Comparison of ENCODE assay signal across 21 cellular contexts in genomic region chr1:200035956-200036615, GRCh38. TPM values are rescaled to one million over a fixed set of nuclear protein-coding genes. Genes with fewer than 3 reads are reported as not detected.
DNase-seq lines count a peak whose midpoint lies in the region; ATAC-seq and TF ChIP-seq lines count a peak whose summit lies in the region.
"Had no signal": no experiment of that assay in that cellular context is flagged by ENCODE, and none has a peak within 500 bp of the region (broad histone marks: within the 10 kb centered on the region; RNA-seq: fewer than 3 reads in every experiment).

No MANE protein-coding gene starts in this region.

- no peak for ATAC-seq in GM19035 (IDR thresholded peaks at IDR 0.05; ENCODE audit: unreplicated experiment)
- no peak for ATAC-seq in HG03442 (IDR thresholded peaks at IDR 0.05; ENCODE audit: unreplicated experiment)
- ATAC-seq: T-helper 17 cell had no signal

- H3K27ac ChIP-seq in neural cell (ENCODE audit: low read length): no peak overlapping the region
- H3K27ac ChIP-seq: skin epidermis, suprapubic skin had no signal

- H3K27me3 ChIP-seq in NT2/D1 (ENCODE audit: insufficient read depth, insufficient read length): peaks cover 97% of the 10 kb centered on the region
- peaks cover 99% of the 10 kb centered on the region for H3K27me3 ChIP-seq in neural cell (ENCODE audit: insufficient read depth, low read depth, low read length)

- no peak for TF ChIP-seq EP300 in neural cell (conservative IDR thresholded peaks at IDR 0.05; ENCODE audit: poor library complexity, severe bottlenecking)

- no peak overlapping the region for H3K4me2 ChIP-seq in neural cell (ENCODE audit: low read length)

- no peaks in the 10 kb centered on the region for H3K9me3 ChIP-seq in NT2/D1 (ENCODE audit: insufficient read depth, low read length)
- no peaks in the 10 kb centered on the region for H3K9me3 ChIP-seq in neural cell (ENCODE audit: low read length)
- H3K9me3 ChIP-seq: suprapubic skin had no signal

- H3K36me3 ChIP-seq in NT2/D1 (ENCODE audit: insufficient read depth, insufficient read length, low read length) (no peaks in the 10 kb centered on the region), neural cell (ENCODE audit: insufficient read depth, low read length) (no peaks in the 10 kb centered on the region)
- H3K36me3 ChIP-seq: suprapubic skin had no signal

- DNase-seq in ELF-1 (ENCODE audit: low read depth, low spot score) (peak; percentile 55), NT2/D1 (ENCODE audit: low read depth, low spot score) (no peak), HT-29 (ENCODE audit: low spot score) (no peak), NCI-H1105 (lab: John Stamatoyannopoulos, UW) (no peak)
- DNase-seq: activated CD8-positive, alpha-beta memory T cell treated with anti-CD3 and anti-CD28 coated beads for 24 hours; amniotic stem cell; central memory CD4-positive, alpha-beta T cell; HFFc6; NCI-H2029; NCI-H510A; SHP77; stimulated activated CD4-positive, alpha-beta T cell treated with anti-CD3 and anti-CD28 coated beads, Interleukin-4, amount 100 ng/mL, for 4 hours; stimulated activated CD8-positive, alpha-beta memory T cell treated with anti-CD3 and anti-CD28 coated beads, Interleukin-4, amount 100 ng/mL, for 48 hours; T-helper 17 cell had no signal

- H4K20me1 ChIP-seq in neural cell (ENCODE audit: insufficient read depth): no peaks in the 10 kb centered on the region

- peak overlapping the region; percentile 15 for H3K9ac ChIP-seq in NT2/D1 (ENCODE audit: insufficient read length, low read depth)
- no peak overlapping the region for H3K9ac ChIP-seq in neural cell (ENCODE audit: low read length)

- no peak overlapping the region for H2AFZ ChIP-seq in neural cell (ENCODE audit: low read depth, low read length)

- peak overlapping the region; percentile 43 for H3K4me3 ChIP-seq in NT2/D1 (ENCODE audit: insufficient read length, low read depth)
- peak overlapping the region; percentile 48 for H3K4me3 ChIP-seq in iPS-11a (ENCODE audit: low read depth, low read length)
- peak overlapping the region; percentile 45 for H3K4me3 ChIP-seq in neural cell (ENCODE audit: low read length)

- no peaks in the 10 kb centered on the region for H3F3A ChIP-seq in neural cell (ENCODE audit: insufficient read depth, low read length, poor library complexity, severe bottlenecking)

- H3K9me2 ChIP-seq in neural cell (ENCODE audit: insufficient read depth, low read length): no peaks in the 10 kb centered on the region

- peaks cover 16% of the 10 kb centered on the region for H3K4me1 ChIP-seq in NT2/D1 (ENCODE audit: insufficient read depth, insufficient read length)

- H3K79me2 ChIP-seq in neural cell (replicated peaks; ENCODE audit: insufficient read depth, low read length): no peaks in the 10 kb centered on the region

- TF ChIP-seq RAD21 in neural cell (conservative IDR thresholded peaks at IDR 0.05): no peak

- TF ChIP-seq CTCF in neural cell (IDR thresholded peaks at IDR 0.05; ENCODE audit: poor library complexity, severe bottlenecking): no peak

TF ChIP-seq in neural cell, 6 proteins besides CTCF, POLR2A, EP300 and RAD21:
- no peak for TF ChIP-seq MXI1 (conservative IDR thresholded peaks at IDR 0.05; ENCODE audit: poor library complexity, severe bottlenecking)
- TF ChIP-seq EZH2 (IDR thresholded peaks at IDR 0.05; ENCODE audit: borderline replicate concordance, insufficient read depth, low read length, poor library complexity, severe bottlenecking): peak; percentile 68

RNA-seq across cellular contexts. Expression of gene NR5A2, which starts 8.6 kb away (rescaled TPM):
- not detected in 2 replicates for polyA plus RNA-seq in neural cell
- under 0.01 and 0.12 TPM in 2 replicates for polyA minus RNA-seq in neural cell
- 1.9 and 2.6 TPM in 2 replicates for total RNA-seq in HT-29 (2014; rRNA removed; shearing (Covaris generic))
- total RNA-seq: osteoblast, T-helper 17 cell had no signal
